ENCODE assay signal across 8 cellular contexts in genomic region chr1:231407537-231408396, GRCh38. TPM values are rescaled to one million over a fixed set of nuclear protein-coding genes. Genes with fewer than 3 reads are reported as not detected.
DNase-seq lines count a peak whose midpoint lies in the region; ATAC-seq, FAIRE-seq and TF ChIP-seq lines count a peak whose summit lies in the region.

No MANE protein-coding gene starts in this region.

- DNase-seq in GM12891 (ENCODE audit: insufficient read length, low spot score) (no peak), choroid plexus epithelial cell (ENCODE audit: low read depth) (peak; percentile 70), myocyte (ENCODE audit: low read depth) (peak; percentile 50), NCI-H1105 (lab: John Stamatoyannopoulos, UW) (no peak), substantia nigra (lab: John Stamatoyannopoulos, UW) (no peak), NCI-H345 (lab: John Stamatoyannopoulos, UW) (no peak), 8988T (no peak)

- TF ChIP-seq POLR2A in GM12891 (IDR thresholded peaks at IDR 0.05; ENCODE audit: low read depth, low read length), result no peak

- ATAC-seq in HG03045 (IDR thresholded peaks at IDR 0.05; ENCODE audit: unreplicated experiment), result peak; percentile 69

- H3K27ac ChIP-seq in substantia nigra (ENCODE audit: low read depth, low read length, poor library complexity, severe bottlenecking), result no peak overlapping the region

- H3K4me3 ChIP-seq in choroid plexus epithelial cell (ENCODE audit: low read depth, low read length), result no peak overlapping the region

- TF ChIP-seq CTCF in choroid plexus epithelial cell (conservative IDR thresholded peaks at IDR 0.05; ENCODE audit: low read depth, low read length), result no peak

- peak; percentile 35 for FAIRE-seq in GM12891 (lab: Jason Lieb, UNC)

TF ChIP-seq in GM12891, 5 proteins besides CTCF, POLR2A, EP300 and RAD21:
- TF ChIP-seq SPI1 (IDR thresholded peaks at IDR 0.05; ENCODE audit: low read depth, low read length), result no peak
- TF ChIP-seq POU2F2 (IDR thresholded peaks at IDR 0.05; ENCODE audit: low read depth, low read length), result no peak
- TF ChIP-seq TAF1 (IDR thresholded peaks at IDR 0.05; ENCODE audit: low read depth, low read length), result no peak
- TF ChIP-seq POLR2AphosphoS5 (IDR thresholded peaks at IDR 0.05; ENCODE audit: low read depth, low read length), result no peak
- no peak for TF ChIP-seq PAX5 (IDR thresholded peaks at IDR 0.05; ENCODE audit: insufficient read depth, low read length, severe bottlenecking)

RNA-seq across cellular contexts. Expression of gene EGLN1, which starts 14.3 kb away (rescaled TPM):
- 23.1 TPM for polyA plus RNA-seq in GM12891 (2012; ENCODE audit: low read depth, missing spikeins)
- 23.4 and 27.8 TPM in 2 replicates for total RNA-seq in myocyte
- polyA plus RNA-seq in myocyte (2012), result 21.6 TPM

Comparison
In these comparisons a context has a peak if more than half of its experiments do, and no peak if none do; other contexts are left out.
1. DNase-seq: peak in choroid plexus epithelial cell (single experiment) and myocyte (single experiment); none in GM12891 (single experiment), NCI-H1105 (single experiment), substantia nigra (0 of 49), NCI-H345 (single experiment) and 8988T (single experiment).